Comparison of ENCODE assay signal across 1 cellular context in the genomic region with DNA sequence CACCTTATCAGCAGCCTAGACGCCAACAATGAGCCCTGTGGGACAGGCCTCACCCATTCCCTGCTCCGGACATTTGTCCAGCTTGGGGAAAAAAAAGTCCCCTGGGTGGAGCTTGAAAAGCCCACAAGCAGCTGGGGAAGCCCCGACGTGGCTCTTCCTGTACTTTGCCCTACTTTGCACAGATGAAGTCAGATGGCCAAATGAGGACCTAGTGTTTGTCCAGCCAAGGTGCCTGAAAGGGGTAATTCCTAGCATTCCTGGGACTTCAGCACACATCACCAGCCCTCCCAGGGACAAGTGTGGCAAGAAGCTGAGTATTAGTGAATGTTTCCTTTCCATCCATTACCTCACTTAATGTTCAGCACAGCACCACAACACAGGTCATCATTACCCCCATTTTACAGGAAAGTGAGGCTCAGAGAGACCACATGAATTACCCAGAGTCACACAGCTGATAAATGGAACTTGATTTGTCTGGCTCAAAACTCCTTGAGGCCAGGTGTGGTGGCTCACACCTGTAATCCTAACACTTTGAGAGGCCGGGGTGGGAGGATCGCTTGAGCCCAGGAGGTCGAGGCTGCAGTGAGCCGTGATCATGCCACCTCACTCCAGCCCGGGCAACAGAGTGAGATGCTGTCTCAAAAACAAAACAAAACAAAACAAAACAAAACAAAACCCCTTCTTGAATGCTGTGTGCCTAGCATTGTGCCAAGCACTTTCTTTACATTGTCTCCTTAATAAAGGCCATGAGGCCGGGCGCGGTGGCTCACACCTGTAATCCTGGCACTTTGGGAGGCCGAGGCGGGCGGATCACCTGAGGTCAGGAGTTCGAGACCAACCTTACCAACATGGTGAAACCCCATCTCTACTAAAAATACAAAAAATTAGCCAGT.
TF ChIP-seq lines count a peak whose summit lies in the region.

No MANE protein-coding gene starts in this region.

TF ChIP-seq in GM12878, 131 proteins besides CTCF, POLR2A, EP300 and RAD21 (continued from another document):
- TF ChIP-seq SREBF2 (IDR thresholded peaks at IDR 0.05; ENCODE audit: low read length) (no peak), RB1 (IDR thresholded peaks at IDR 0.05; ENCODE audit: borderline replicate concordance) (no peak), EED (IDR thresholded peaks at IDR 0.05; ENCODE audit: low read depth) (peak; percentile 85), NFIC (IDR thresholded peaks at IDR 0.05; ENCODE audit: low read depth, low read length) (no peak), TCF12 (IDR thresholded peaks at IDR 0.05; ENCODE audit: low read depth, low read length) (0 out of 2 replicates have a peak, but pooled peaks have one; percentile 22), MXI1 (IDR thresholded peaks at IDR 0.05; ENCODE audit: low read depth, low read length) (no peak), BHLHE40 (IDR thresholded peaks at IDR 0.05; ENCODE audit: borderline replicate concordance in 1 of 2, low read depth in 2 of 2, low read length in 1 of 2) (0 out of 4 replicates have a peak, but pooled peaks of 1 of the 2 experiments have one; percentile 14), CBFB (IDR thresholded peaks at IDR 0.05; ENCODE audit: low read depth) (0 out of 2 replicates have a peak, but pooled peaks have one; percentile 29), GATAD2B (conservative IDR thresholded peaks at IDR 0.05; ENCODE audit: low read depth) (0 out of 2 replicates have a peak, but pooled peaks have one; percentile 78), NBN (IDR thresholded peaks at IDR 0.05) (0 out of 2 replicates have a peak, but pooled peaks have one; percentile 26), ZNF274 (IDR thresholded peaks at IDR 0.05; ENCODE audit: insufficient read depth, insufficient read length) (no peak), SMC3 (IDR thresholded peaks at IDR 0.05; ENCODE audit: borderline replicate concordance, low read length) (peak; percentile 19; the same call in 1 of the 2 replicates), BCLAF1 (IDR thresholded peaks at IDR 0.05) (no peak), SP1 (IDR thresholded peaks at IDR 0.05; ENCODE audit: low read depth, low read length) (peak; percentile 8), KDM1A (IDR thresholded peaks at IDR 0.05; ENCODE audit: borderline replicate concordance) (no peak), MEF2A (IDR thresholded peaks at IDR 0.05; ENCODE audit: insufficient read depth, low read depth, low read length) (no peak), POU2F2 (IDR thresholded peaks at IDR 0.05; ENCODE audit: borderline replicate concordance, low read depth, low read length) (no peak), FOXK2 (IDR thresholded peaks at IDR 0.05) (no peak), RAD51 (IDR thresholded peaks at IDR 0.05) (peak; percentile 37; the same call in 1 of the 2 replicates), HSF1 (IDR thresholded peaks at IDR 0.05; ENCODE audit: low read depth, low read length) (no peak)
